Comparison of ENCODE assay signal across 1 cellular context in the genomic region with DNA sequence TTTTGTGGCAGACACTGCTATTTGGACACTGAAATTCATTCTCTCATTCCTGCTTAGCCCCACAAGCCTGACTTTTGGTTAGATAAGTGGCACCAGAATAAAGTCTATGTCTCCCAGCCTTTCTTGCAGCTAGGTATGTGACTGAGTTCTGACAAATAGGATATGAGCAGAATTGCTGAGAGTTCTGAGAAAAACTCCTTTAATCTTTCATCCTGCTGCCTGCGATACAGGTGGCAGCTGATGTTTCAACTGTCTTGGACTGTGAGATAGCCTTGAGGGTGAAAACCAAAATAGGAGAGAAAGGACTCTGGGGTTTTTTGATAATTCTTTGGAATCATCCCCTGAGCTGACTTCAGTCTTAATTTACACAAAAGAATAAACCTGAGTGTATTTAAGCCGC.
A peak's percentile ranks its signal among the peaks of the same experiment; 100 is the strongest.
TF ChIP-seq lines count a peak whose summit lies in the region.

No MANE protein-coding gene starts in this region.

TF ChIP-seq in K562, 482 proteins besides CTCF, POLR2A, EP300 and RAD21 (continued from another document and continues in another):
- TF ChIP-seq RBM22 (IDR thresholded peaks at IDR 0.05; ENCODE audit: low read depth, low read length, poor library complexity, severe bottlenecking) (no peak), BHLHE40 (IDR thresholded peaks at IDR 0.05; ENCODE audit: low read length) (peak; percentile 41; the same call in 1 of the 2 replicates), NR1H2 (CRISPR knock-in tag; IDR thresholded peaks at IDR 0.05) (no peak), ZNF197 (CRISPR knock-in tag; IDR thresholded peaks at IDR 0.05; ENCODE audit: low read depth) (no peak), STAT5A (IDR thresholded peaks at IDR 0.05; ENCODE audit: borderline replicate concordance, low read length) (peak; percentile 100), RBBP5 (IDR thresholded peaks at IDR 0.05; ENCODE audit: borderline replicate concordance, insufficient read depth, low read length, poor library complexity, severe bottlenecking) (no peak), EGR1 (conservative IDR thresholded peaks at IDR 0.05) (peak; percentile 23; the same call in 1 of the 2 replicates), ZNF780A (CRISPR knock-in tag; IDR thresholded peaks at IDR 0.05) (no peak), HDAC1 (IDR thresholded peaks at IDR 0.05) (peak in 1 of 2 experiments; percentile 82; a peak in 2 of 4 replicates), TBL1XR1 (IDR thresholded peaks at IDR 0.05; ENCODE audit: low read length in 2 of 2) (peak; percentile 70 to 89; a peak in 3 of 4 replicates), NFXL1 (CRISPR knock-in tag; IDR thresholded peaks at IDR 0.05) (no peak), PML (IDR thresholded peaks at IDR 0.05; ENCODE audit: low read length) (peak; percentile 94), RAD51 (IDR thresholded peaks at IDR 0.05; ENCODE audit: borderline replicate concordance, low read depth) (no peak), KLF16 (IDR thresholded peaks at IDR 0.05) (peak; percentile 92), BCOR (IDR thresholded peaks at IDR 0.05) (peak; percentile 20; the same call in 1 of the 2 replicates), FOXM1 (IDR thresholded peaks at IDR 0.05; ENCODE audit: low read depth) (peak; percentile 95), FOXM1 (CRISPR knock-in tag; IDR thresholded peaks at IDR 0.05; ENCODE audit: low read depth) (no peak), STAG1 (CRISPR knock-in tag; IDR thresholded peaks at IDR 0.05; ENCODE audit: borderline replicate concordance) (no peak), JUND (IDR thresholded peaks at IDR 0.05; ENCODE audit: borderline replicate concordance, low read depth, low read length) (0 out of 2 replicates have a peak, but pooled peaks have one; percentile 12), JUND (tag; IDR thresholded peaks at IDR 0.05; ENCODE audit: borderline replicate concordance, low read depth, low read length) (peak; percentile 36; the same call in 1 of the 3 replicates), ZEB2 (IDR thresholded peaks at IDR 0.05) (peak; percentile 69; the same call in 1 of the 2 replicates), ARHGAP35 (IDR thresholded peaks at IDR 0.05; ENCODE audit: partially characterized antibody) (no peak), ETV5 (CRISPR knock-in tag; IDR thresholded peaks at IDR 0.05; ENCODE audit: low read depth) (peak; percentile 47; the same call in 1 of the 2 replicates), MAZ (CRISPR knock-in tag; conservative IDR thresholded peaks at IDR 0.05 in 1 of 2, IDR thresholded peaks at IDR 0.05 in 1 of 2) (0 out of 4 replicates have a peak, but pooled peaks of 1 of the 2 experiments have one; percentile 24), HDAC2 (IDR thresholded peaks at IDR 0.05) (peak; percentile 77; the same call in 1 of the 2 replicates), MBD2 (IDR thresholded peaks at IDR 0.05; ENCODE audit: borderline replicate concordance, low read depth) (peak; percentile 32; the same call in 1 of the 2 replicates), ZNF274 (IDR thresholded peaks at IDR 0.05; ENCODE audit: borderline replicate concordance, low read depth, low read length) (peak; percentile 66; the same call in 1 of the 2 replicates), DMBX1 (CRISPR knock-in tag; IDR thresholded peaks at IDR 0.05; ENCODE audit: borderline replicate concordance) (peak; percentile 93), FOXJ3 (CRISPR knock-in tag; IDR thresholded peaks at IDR 0.05) (no peak), TRIM24 (IDR thresholded peaks at IDR 0.05) (peak; percentile 95 to 96), NR2C1 (IDR thresholded peaks at IDR 0.05) (no peak), NR2C1 (tag; IDR thresholded peaks at IDR 0.05) (no peak), ESRRA (IDR thresholded peaks at IDR 0.05; ENCODE audit: borderline replicate concordance, low read depth) (no peak)
- TF ChIP-seq, protein P1, sequence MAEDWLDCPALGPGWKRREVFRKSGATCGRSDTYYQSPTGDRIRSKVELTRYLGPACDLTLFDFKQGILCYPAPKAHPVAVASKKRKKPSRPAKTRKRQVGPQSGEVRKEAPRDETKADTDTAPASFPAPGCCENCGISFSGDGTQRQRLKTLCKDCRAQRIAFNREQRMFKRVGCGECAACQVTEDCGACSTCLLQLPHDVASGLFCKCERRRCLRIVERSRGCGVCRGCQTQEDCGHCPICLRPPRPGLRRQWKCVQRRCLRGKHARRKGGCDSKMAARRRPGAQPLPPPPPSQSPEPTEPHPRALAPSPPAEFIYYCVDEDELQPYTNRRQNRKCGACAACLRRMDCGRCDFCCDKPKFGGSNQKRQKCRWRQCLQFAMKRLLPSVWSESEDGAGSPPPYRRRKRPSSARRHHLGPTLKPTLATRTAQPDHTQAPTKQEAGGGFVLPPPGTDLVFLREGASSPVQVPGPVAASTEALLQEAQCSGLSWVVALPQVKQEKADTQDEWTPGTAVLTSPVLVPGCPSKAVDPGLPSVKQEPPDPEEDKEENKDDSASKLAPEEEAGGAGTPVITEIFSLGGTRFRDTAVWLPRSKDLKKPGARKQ (CRISPR knock-in tag; IDR thresholded peaks at IDR 0.05): no peak
- TF ChIP-seq, protein P2, sequence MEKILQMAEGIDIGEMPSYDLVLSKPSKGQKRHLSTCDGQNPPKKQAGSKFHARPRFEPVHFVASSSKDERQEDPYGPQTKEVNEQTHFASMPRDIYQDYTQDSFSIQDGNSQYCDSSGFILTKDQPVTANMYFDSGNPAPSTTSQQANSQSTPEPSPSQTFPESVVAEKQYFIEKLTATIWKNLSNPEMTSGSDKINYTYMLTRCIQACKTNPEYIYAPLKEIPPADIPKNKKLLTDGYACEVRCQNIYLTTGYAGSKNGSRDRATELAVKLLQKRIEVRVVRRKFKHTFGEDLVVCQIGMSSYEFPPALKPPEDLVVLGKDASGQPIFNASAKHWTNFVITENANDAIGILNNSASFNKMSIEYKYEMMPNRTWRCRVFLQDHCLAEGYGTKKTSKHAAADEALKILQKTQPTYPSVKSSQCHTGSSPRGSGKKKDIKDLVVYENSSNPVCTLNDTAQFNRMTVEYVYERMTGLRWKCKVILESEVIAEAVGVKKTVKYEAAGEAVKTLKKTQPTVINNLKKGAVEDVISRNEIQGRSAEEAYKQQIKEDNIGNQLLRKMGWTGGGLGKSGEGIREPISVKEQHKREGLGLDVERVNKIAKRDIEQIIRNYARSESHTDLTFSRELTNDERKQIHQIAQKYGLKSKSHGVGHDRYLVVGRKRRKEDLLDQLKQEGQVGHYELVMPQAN (IDR thresholded peaks at IDR 0.05; ENCODE audit: borderline replicate concordance): no peak
- TF ChIP-seq, protein P3, sequence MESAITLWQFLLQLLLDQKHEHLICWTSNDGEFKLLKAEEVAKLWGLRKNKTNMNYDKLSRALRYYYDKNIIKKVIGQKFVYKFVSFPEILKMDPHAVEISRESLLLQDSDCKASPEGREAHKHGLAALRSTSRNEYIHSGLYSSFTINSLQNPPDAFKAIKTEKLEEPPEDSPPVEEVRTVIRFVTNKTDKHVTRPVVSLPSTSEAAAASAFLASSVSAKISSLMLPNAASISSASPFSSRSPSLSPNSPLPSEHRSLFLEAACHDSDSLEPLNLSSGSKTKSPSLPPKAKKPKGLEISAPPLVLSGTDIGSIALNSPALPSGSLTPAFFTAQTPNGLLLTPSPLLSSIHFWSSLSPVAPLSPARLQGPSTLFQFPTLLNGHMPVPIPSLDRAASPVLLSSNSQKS (CRISPR knock-in tag; IDR thresholded peaks at IDR 0.05): no peak
- TF ChIP-seq, protein P4, sequence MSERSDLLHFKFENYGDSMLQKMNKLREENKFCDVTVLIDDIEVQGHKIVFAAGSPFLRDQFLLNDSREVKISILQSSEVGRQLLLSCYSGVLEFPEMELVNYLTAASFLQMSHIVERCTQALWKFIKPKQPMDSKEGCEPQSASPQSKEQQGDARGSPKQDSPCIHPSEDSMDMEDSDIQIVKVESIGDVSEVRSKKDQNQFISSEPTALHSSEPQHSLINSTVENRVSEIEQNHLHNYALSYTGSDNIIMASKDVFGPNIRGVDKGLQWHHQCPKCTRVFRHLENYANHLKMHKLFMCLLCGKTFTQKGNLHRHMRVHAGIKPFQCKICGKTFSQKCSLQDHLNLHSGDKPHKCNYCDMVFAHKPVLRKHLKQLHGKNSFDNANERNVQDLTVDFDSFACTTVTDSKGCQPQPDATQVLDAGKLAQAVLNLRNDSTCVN (CRISPR knock-in tag; IDR thresholded peaks at IDR 0.05): no peak
- TF ChIP-seq, protein P5, sequence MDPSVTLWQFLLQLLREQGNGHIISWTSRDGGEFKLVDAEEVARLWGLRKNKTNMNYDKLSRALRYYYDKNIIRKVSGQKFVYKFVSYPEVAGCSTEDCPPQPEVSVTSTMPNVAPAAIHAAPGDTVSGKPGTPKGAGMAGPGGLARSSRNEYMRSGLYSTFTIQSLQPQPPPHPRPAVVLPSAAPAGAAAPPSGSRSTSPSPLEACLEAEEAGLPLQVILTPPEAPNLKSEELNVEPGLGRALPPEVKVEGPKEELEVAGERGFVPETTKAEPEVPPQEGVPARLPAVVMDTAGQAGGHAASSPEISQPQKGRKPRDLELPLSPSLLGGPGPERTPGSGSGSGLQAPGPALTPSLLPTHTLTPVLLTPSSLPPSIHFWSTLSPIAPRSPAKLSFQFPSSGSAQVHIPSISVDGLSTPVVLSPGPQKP (CRISPR knock-in tag; IDR thresholded peaks at IDR 0.05): no peak
- TF ChIP-seq, protein P6, sequence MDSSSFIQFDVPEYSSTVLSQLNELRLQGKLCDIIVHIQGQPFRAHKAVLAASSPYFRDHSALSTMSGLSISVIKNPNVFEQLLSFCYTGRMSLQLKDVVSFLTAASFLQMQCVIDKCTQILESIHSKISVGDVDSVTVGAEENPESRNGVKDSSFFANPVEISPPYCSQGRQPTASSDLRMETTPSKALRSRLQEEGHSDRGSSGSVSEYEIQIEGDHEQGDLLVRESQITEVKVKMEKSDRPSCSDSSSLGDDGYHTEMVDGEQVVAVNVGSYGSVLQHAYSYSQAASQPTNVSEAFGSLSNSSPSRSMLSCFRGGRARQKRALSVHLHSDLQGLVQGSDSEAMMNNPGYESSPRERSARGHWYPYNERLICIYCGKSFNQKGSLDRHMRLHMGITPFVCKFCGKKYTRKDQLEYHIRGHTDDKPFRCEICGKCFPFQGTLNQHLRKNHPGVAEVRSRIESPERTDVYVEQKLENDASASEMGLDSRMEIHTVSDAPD (CRISPR knock-in tag; IDR thresholded peaks at IDR 0.05): peak; percentile 46; the same call in 1 of the 2 replicates
- TF ChIP-seq, protein P7, sequence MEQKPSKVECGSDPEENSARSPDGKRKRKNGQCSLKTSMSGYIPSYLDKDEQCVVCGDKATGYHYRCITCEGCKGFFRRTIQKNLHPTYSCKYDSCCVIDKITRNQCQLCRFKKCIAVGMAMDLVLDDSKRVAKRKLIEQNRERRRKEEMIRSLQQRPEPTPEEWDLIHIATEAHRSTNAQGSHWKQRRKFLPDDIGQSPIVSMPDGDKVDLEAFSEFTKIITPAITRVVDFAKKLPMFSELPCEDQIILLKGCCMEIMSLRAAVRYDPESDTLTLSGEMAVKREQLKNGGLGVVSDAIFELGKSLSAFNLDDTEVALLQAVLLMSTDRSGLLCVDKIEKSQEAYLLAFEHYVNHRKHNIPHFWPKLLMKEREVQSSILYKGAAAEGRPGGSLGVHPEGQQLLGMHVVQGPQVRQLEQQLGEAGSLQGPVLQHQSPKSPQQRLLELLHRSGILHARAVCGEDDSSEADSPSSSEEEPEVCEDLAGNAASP (IDR thresholded peaks at IDR 0.05): no peak
- TF ChIP-seq, protein P8, sequence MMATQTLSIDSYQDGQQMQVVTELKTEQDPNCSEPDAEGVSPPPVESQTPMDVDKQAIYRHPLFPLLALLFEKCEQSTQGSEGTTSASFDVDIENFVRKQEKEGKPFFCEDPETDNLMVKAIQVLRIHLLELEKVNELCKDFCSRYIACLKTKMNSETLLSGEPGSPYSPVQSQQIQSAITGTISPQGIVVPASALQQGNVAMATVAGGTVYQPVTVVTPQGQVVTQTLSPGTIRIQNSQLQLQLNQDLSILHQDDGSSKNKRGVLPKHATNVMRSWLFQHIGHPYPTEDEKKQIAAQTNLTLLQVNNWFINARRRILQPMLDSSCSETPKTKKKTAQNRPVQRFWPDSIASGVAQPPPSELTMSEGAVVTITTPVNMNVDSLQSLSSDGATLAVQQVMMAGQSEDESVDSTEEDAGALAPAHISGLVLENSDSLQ (IDR thresholded peaks at IDR 0.05): peak; percentile 57; the same call in 1 of the 2 replicates
- TF ChIP-seq, protein P9, sequence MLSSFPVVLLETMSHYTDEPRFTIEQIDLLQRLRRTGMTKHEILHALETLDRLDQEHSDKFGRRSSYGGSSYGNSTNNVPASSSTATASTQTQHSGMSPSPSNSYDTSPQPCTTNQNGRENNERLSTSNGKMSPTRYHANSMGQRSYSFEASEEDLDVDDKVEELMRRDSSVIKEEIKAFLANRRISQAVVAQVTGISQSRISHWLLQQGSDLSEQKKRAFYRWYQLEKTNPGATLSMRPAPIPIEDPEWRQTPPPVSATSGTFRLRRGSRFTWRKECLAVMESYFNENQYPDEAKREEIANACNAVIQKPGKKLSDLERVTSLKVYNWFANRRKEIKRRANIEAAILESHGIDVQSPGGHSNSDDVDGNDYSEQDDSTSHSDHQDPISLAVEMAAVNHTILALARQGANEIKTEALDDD (IDR thresholded peaks at IDR 0.05): no peak
- TF ChIP-seq, protein P10, sequence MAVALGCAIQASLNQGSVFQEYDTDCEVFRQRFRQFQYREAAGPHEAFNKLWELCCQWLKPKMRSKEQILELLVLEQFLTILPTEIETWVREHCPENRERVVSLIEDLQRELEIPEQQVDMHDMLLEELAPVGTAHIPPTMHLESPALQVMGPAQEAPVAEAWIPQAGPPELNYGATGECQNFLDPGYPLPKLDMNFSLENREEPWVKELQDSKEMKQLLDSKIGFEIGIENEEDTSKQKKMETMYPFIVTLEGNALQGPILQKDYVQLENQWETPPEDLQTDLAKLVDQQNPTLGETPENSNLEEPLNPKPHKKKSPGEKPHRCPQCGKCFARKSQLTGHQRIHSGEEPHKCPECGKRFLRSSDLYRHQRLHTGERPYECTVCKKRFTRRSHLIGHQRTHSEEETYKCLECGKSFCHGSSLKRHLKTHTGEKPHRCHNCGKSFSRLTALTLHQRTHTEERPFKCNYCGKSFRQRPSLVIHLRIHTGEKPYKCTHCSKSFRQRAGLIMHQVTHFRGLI (CRISPR knock-in tag; IDR thresholded peaks at IDR 0.05): no peak
- TF ChIP-seq, protein P11, sequence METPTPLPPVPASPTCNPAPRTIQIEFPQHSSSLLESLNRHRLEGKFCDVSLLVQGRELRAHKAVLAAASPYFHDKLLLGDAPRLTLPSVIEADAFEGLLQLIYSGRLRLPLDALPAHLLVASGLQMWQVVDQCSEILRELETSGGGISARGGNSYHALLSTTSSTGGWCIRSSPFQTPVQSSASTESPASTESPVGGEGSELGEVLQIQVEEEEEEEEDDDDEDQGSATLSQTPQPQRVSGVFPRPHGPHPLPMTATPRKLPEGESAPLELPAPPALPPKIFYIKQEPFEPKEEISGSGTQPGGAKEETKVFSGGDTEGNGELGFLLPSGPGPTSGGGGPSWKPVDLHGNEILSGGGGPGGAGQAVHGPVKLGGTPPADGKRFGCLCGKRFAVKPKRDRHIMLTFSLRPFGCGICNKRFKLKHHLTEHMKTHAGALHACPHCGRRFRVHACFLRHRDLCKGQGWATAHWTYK (CRISPR knock-in tag; IDR thresholded peaks at IDR 0.05): no peak
- TF ChIP-seq, protein P12, sequence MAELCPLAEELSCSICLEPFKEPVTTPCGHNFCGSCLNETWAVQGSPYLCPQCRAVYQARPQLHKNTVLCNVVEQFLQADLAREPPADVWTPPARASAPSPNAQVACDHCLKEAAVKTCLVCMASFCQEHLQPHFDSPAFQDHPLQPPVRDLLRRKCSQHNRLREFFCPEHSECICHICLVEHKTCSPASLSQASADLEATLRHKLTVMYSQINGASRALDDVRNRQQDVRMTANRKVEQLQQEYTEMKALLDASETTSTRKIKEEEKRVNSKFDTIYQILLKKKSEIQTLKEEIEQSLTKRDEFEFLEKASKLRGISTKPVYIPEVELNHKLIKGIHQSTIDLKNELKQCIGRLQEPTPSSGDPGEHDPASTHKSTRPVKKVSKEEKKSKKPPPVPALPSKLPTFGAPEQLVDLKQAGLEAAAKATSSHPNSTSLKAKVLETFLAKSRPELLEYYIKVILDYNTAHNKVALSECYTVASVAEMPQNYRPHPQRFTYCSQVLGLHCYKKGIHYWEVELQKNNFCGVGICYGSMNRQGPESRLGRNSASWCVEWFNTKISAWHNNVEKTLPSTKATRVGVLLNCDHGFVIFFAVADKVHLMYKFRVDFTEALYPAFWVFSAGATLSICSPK (IDR thresholded peaks at IDR 0.05; ENCODE audit: borderline replicate concordance): no peak
